ENCODE assay signal across 14 cellular contexts in the genomic region with DNA sequence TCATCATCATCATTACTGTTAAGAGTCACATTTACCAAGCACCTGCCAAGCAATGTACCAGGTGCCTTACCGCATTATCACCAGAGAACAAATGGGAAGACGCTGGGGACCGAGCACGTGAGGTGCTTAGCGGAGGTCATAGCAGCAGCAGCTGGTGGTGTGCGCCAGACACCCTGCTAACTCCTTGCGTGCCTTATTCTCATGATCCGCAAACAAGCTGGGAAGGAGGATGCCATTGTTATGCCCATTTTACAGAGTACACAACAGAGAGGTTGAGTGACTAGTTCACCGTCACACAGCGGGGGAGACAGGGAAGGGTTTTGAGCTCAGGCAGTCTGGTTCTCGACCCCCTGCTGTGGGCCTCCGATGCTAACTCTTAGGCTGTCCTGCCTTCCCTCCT. TPM values are rescaled to one million over a fixed set of nuclear protein-coding genes. Genes with fewer than 3 reads are reported as not detected.
DNase-seq lines count a peak whose midpoint lies in the region; ATAC-seq lines count a peak whose summit lies in the region.
"Had no signal": no experiment of that assay in that cellular context is flagged by ENCODE, and none has a peak within 500 bp of the region (broad histone marks: within the 10 kb centered on the region; RNA-seq: fewer than 3 reads in every experiment).

No MANE protein-coding gene starts in this region.

- H3K4me1 Mint-ChIP-seq in T-helper 1 cell treated with Interleukin-12 subunit alpha and Interleukin-12 subunit beta and Interleukin-4 antibody, amounts not matched to agents 30 μg/mL and 1 μg/mL, for 36 hours (ENCODE audit: low read depth): peaks cover 33% of the 10 kb centered on the region
- H3K4me1 Mint-ChIP-seq in naive thymus-derived CD4-positive, alpha-beta T cell: peaks cover 41 to 59% (median 54%) of the 10 kb centered on the region in 7 donors

- intact Hi-C loops in naive thymus-derived CD4-positive, alpha-beta T cell (cut with micrococcal nuclease): no loop called here

- DNase-seq in T-helper 1 cell (no peak), NCI-H1092 treated with DMSO at 0.1 percent for 48 hours (lab: John Stamatoyannopoulos, UW) (peak; percentile 73), SJCRH30 (peak; percentile 48 to 53), dermis blood vessel endothelial cell (no peak), NCI-H1105 treated with DMSO at 0.1 percent for 48 hours (lab: John Stamatoyannopoulos, UW) (no peak)
- DNase-seq in naive thymus-derived CD4-positive, alpha-beta T cell: no peak
- no peak for DNase-seq in stimulated activated CD4-positive, alpha-beta T cell treated with anti-CD3 and anti-CD28 coated beads, Interleukin-4, amount 100 ng/mL, for 4 hours
- DNase-seq: activated CD4-positive, alpha-beta T cell treated with anti-CD3 and anti-CD28 coated beads for 1 hour; activated effector memory CD4-positive, alpha-beta T cell treated with Interleukin-2 at 50 U/mL for 16 hours; NCI-H526 treated with DMSO at 0.1 percent for 48 hours; nucleus accumbens had no signal

- no peak overlapping the region for H3K4me3 Mint-ChIP-seq in T-helper 1 cell treated with Interleukin-12 subunit alpha and Interleukin-12 subunit beta and Interleukin-4 antibody, amounts not matched to agents 30 μg/mL and 1 μg/mL, for 36 hours
- H3K4me3 Mint-ChIP-seq in naive thymus-derived CD4-positive, alpha-beta T cell: peak overlapping the region in 9 of 10 donors; percentile 1 to 64 (median 44)

- no peaks in the 10 kb centered on the region for H3K36me3 ChIP-seq in SJCRH30
- H3K36me3 ChIP-seq in naive thymus-derived CD4-positive, alpha-beta T cell (ENCODE audit: control insufficient read depth in 2 of 3, insufficient read depth in 3 of 3, low read length in 3 of 3): peaks cover 0 to 68% (median 4%) of the 10 kb centered on the region in 3 experiments
- H3K36me3 ChIP-seq: cardiac muscle cell had no signal

- H3K27ac ChIP-seq in SJCRH30: peak overlapping the region; percentile 91
- H3K27ac ChIP-seq in naive thymus-derived CD4-positive, alpha-beta T cell (ENCODE audit: low read depth, low read length): peak overlapping the region; percentile 8
- H3K27ac ChIP-seq: cardiac muscle cell had no signal

- POLR2A ChIA-PET in naive thymus-derived CD4-positive, alpha-beta T cell (lab: Charles Lee): no interaction called here

- H3K36me3 Mint-ChIP-seq in T-helper 1 cell treated with Interleukin-12 subunit alpha and Interleukin-12 subunit beta and Interleukin-4 antibody, amounts not matched to agents 30 μg/mL and 1 μg/mL, for 36 hours (ENCODE audit: low read depth): peaks cover 16% of the 10 kb centered on the region
- H3K36me3 Mint-ChIP-seq in naive thymus-derived CD4-positive, alpha-beta T cell: peaks cover 0 to 13% (median 0%) of the 10 kb centered on the region in 5 donors

- H3K9me3 Mint-ChIP-seq in T-helper 1 cell treated with Interleukin-12 subunit alpha and Interleukin-12 subunit beta and Interleukin-4 antibody, amounts not matched to agents 30 μg/mL and 1 μg/mL, for 36 hours: no peaks in the 10 kb centered on the region
- H3K9me3 Mint-ChIP-seq in naive thymus-derived CD4-positive, alpha-beta T cell: no peaks in the 10 kb centered on the region

- ATAC-seq in naive thymus-derived CD4-positive, alpha-beta T cell: no peak

- H3K27ac Mint-ChIP-seq in T-helper 1 cell treated with Interleukin-12 subunit alpha and Interleukin-12 subunit beta and Interleukin-4 antibody, amounts not matched to agents 30 μg/mL and 1 μg/mL, for 36 hours: peak overlapping the region; percentile 31
- H3K27ac Mint-ChIP-seq in naive thymus-derived CD4-positive, alpha-beta T cell: peak overlapping the region in 8 of 9 donors; percentile 52 to 88 (median 86)

- no peak overlapping the region for H3K4me3 ChIP-seq in SJCRH30
- H3K4me3 ChIP-seq in naive thymus-derived CD4-positive, alpha-beta T cell (ENCODE audit: low read length): no peak overlapping the region
- H3K4me3 ChIP-seq: cardiac muscle cell had no signal

- CTCF ChIA-PET in naive thymus-derived CD4-positive, alpha-beta T cell (lab: Charles Lee): interaction anchor here (0.6 to 1.1 kb wide), 2 partner anchors 8 to 43 kb away, joined by 3 read pairs; no protein-coding TSS in a partner anchor

- no peaks in the 10 kb centered on the region for H3K27me3 Mint-ChIP-seq in T-helper 1 cell treated with Interleukin-12 subunit alpha and Interleukin-12 subunit beta and Interleukin-4 antibody, amounts not matched to agents 30 μg/mL and 1 μg/mL, for 36 hours (ENCODE audit: low read depth)
- no peaks in the 10 kb centered on the region for H3K27me3 Mint-ChIP-seq in naive thymus-derived CD4-positive, alpha-beta T cell

- H3K27me3 ChIP-seq in SJCRH30: no peaks in the 10 kb centered on the region
- no peaks in the 10 kb centered on the region for H3K27me3 ChIP-seq in naive thymus-derived CD4-positive, alpha-beta T cell (ENCODE audit: control insufficient read depth in 2 of 2, insufficient read depth in 2 of 2, low read length in 2 of 2)

- H3K4me1 ChIP-seq in SJCRH30: peaks cover 66% of the 10 kb centered on the region
- H3K4me1 ChIP-seq in naive thymus-derived CD4-positive, alpha-beta T cell (ENCODE audit: control insufficient read depth in 2 of 2, insufficient read depth in 2 of 2, low read length in 2 of 2): peaks cover 30 to 43% of the 10 kb centered on the region in 2 donors

- no peaks in the 10 kb centered on the region for H3K9me3 ChIP-seq in SJCRH30 (replicated peaks)
- no peaks in the 10 kb centered on the region for H3K9me3 ChIP-seq in naive thymus-derived CD4-positive, alpha-beta T cell (ENCODE audit: control insufficient read depth in 2 of 3, low read length in 3 of 3)

RNA-seq across cellular contexts. Expression of a gene that starts 7.3 kb away (rescaled TPM):
- total RNA-seq in SJCRH30 (2014; rRNA removed; shearing (Covaris generic)): 1.9 and 2.0 TPM in 2 replicates
- 100 to 1,000 TPM; 148 to 260 (median 237) TPM for total RNA-seq in naive thymus-derived CD4-positive, alpha-beta T cell
- 100 to 1,000 TPM in 1 of 2 donors, 10 to 100 TPM in 1; 46.6 to 104 TPM for polyA plus RNA-seq in naive thymus-derived CD4-positive, alpha-beta T cell
- total RNA-seq in dermis blood vessel endothelial cell: 0.23 TPM in 1 of 2 replicates, not detected in the other

RNA-seq across cellular contexts. Expression of a gene that starts 40.7 kb away (rescaled TPM):
- total RNA-seq in SJCRH30 (2014; rRNA removed; shearing (Covaris generic)): 0.06 TPM in 1 of 2 replicates, not detected in the other
- total RNA-seq in naive thymus-derived CD4-positive, alpha-beta T cell: 10 to 100 TPM in 1 of 5 experiments, 1 to 10 TPM in 1, under 1 TPM in 2, not detected in 1; 0.27 to 53.7 (median 2.7) TPM
- polyA plus RNA-seq in naive thymus-derived CD4-positive, alpha-beta T cell: not detected
- total RNA-seq in dermis blood vessel endothelial cell: not detected in 2 replicates
- total RNA-seq: SK-MEL-5 had no signal

Comparison
In these comparisons a context has a peak if more than half of its experiments do, and no peak if none do; other contexts are left out.
1. DNase-seq: peak in NCI-H1092 treated with DMSO at 0.1 percent for 48 hours (single experiment) and SJCRH30 (2 of 2); none in T-helper 1 cell (0 of 5), naive thymus-derived CD4-positive, alpha-beta T cell (0 of 9), stimulated activated CD4-positive, alpha-beta T cell treated with anti-CD3 and anti-CD28 coated beads, Interleukin-4, amount 100 ng/mL, for 4 hours (0 of 2), dermis blood vessel endothelial cell (single experiment) and NCI-H1105 treated with DMSO at 0.1 percent for 48 hours (single experiment).
2. RNA of a gene that starts 7.3 kb away (total RNA-seq): 148 to 260 TPM in naive thymus-derived CD4-positive, alpha-beta T cell; 1.9 to 2.0 TPM in SJCRH30 and 0.23 TPM in dermis blood vessel endothelial cell; every median in the first group is over 10 times any median in the second.